In the genomic region with DNA sequence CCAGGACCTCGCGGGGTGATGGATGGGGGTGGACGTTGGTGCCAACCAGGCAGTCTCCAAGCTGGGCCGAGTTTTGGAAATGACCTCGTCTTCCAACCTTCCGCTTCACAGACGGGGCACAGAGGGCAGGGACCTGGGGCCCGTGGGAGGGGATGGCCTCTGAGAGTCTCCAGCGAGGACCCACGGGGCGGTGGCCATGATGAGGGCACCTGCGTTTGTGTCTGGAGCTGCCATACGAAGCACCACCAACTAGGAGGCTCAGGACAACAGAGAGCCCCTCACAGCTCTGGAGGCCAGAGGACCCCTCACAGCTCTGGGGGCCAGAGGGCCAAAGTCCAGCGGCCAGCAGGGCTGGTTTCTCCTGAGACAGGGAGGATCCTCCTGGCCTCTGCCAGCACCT, we compare ENCODE assay signal across 6 cellular contexts. TPM values are rescaled to one million over a fixed set of nuclear protein-coding genes. Genes with fewer than 3 reads are reported as not detected.
"Had no signal": no experiment of that assay in that cellular context is flagged by ENCODE, and none has a peak within 500 bp of the region (broad histone marks: within the 10 kb centered on the region; RNA-seq: fewer than 3 reads in every experiment).

No MANE protein-coding gene starts in this region.

- H3K4me1 Mint-ChIP-seq: GM23338 had no signal

- ATAC-seq: GM23338 had no signal

- H3K4me2 ChIP-seq: GM23338 had no signal

- H3K27ac Mint-ChIP-seq: GM23338, HFFc6 had no signal

- H3K9me3 Mint-ChIP-seq: GM23338, HFFc6, IgD-negative memory B cell had no signal

- H3K36me3 Mint-ChIP-seq: IgD-negative memory B cell had no signal

- H2AFZ ChIP-seq: GM23338 had no signal

- H3K4me3 Mint-ChIP-seq: GM23338, HFFc6, IgD-negative memory B cell had no signal

- H3K27ac ChIP-seq: HL-60 had no signal

- H3K4me1 ChIP-seq: HAP-1 had no signal

- H3K4me3 ChIP-seq: GM23338, HAP-1 had no signal

- H3K36me3 ChIP-seq: HAP-1 had no signal

- DNase-seq: HFFc6 had no signal

- H3K9me3 ChIP-seq: HAP-1 had no signal

RNA-seq across cellular contexts. Expression of gene SOX8, which starts 26.5 kb away (rescaled TPM):
- total RNA-seq: HT1080 had no signal

RNA-seq across cellular contexts. Expression of gene LMF1, which starts 37.3 kb away (rescaled TPM):
- total RNA-seq: HT1080 had no signal
